7 cellular contexts compared by ENCODE assay signal in the genomic region with DNA sequence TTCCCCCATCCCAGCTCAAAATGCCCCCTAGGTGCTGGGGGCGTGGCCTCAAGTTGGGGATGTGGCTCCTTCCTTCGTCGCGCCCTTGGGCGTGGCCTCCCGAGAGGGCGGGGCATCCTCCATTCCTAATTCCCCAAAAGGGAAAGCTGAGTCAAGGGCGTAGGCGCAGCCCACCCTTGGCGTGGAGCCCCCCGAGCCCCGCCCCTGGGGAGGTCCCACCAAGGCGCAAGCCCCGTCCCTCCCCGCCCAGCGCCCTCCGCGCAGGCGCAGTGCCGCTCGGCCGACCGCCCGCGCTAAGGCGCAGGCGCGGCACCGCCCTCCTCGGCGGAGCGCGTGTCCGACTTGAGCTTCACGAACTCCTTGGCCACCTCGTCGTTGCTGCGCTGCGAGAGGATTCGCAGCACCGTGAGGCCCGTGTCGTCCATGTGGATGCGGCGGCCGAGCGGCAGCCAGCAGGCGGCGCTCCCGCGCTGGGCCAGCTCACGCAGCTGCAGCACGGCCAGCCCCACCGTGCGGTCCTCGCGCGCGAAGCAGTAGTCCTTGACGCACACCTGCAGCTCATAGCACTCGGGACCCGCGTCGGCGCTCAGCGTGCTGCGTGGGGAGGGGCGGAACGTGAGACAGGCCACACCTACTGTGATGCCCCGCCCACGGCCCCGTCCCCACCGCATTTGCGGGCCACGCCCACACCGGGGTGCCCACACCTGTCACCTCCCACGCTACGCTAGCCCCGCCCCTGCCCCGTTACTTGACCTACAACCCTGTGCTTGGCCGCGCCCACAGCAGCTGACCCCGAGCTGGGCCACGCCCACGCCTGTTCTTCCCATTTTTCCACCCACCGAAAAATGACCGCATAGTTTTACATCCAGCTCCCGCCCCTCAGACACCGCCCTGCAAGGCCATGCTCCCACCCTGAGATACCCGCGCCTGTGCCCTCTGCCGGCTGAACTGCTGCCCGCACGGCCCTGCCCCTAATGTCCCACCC. TPM values are rescaled to one million over a fixed set of nuclear protein-coding genes. Genes with fewer than 3 reads are reported as not detected.
A peak's percentile ranks its signal among the peaks of the same experiment; 100 is the strongest.
DNase-seq lines count a peak whose midpoint lies in the region; ATAC-seq and TF ChIP-seq lines count a peak whose summit lies in the region.

No MANE protein-coding gene starts in this region.

- CTCF ChIA-PET in activated CD8-positive, alpha-beta T cell treated with anti-CD3 and anti-CD28 coated beads for 36 hours (lab: Charles Lee), result interaction anchor here (0.7 to 3.7 kb wide), 20 partner anchors 9 to 326 kb away, joined by 3 to 15 read pairs (median 4); partner anchors contain the start of genes CCDC124 and RPL18A

- intact Hi-C loops in activated CD8-positive, alpha-beta T cell treated with anti-CD3 and anti-CD28 coated beads for 36 hours (cut with micrococcal nuclease), result no loop called here

- peak; percentile 75 for TF ChIP-seq CTCF in activated CD8-positive, alpha-beta T cell treated with anti-CD3 and anti-CD28 coated beads for 36 hours (IDR thresholded peaks at IDR 0.05)

- no peaks in the 10 kb centered on the region for H3K9me3 Mint-ChIP-seq in activated CD8-positive, alpha-beta T cell treated with anti-CD3 and anti-CD28 coated beads for 36 hours
- no peaks in the 10 kb centered on the region for H3K9me3 Mint-ChIP-seq in effector memory CD8-positive, alpha-beta T cell

- peaks cover 7% of the 10 kb centered on the region for H3K4me1 Mint-ChIP-seq in activated CD8-positive, alpha-beta T cell treated with anti-CD3 and anti-CD28 coated beads for 36 hours (ENCODE audit: low read depth)
- peaks cover 10 to 13% of the 10 kb centered on the region in 2 donors for H3K4me1 Mint-ChIP-seq in effector memory CD8-positive, alpha-beta T cell (ENCODE audit: low read depth in 2 of 2)

- DNase-seq in NCI-H2196 treated with DMSO at 0.1 percent for 48 hours (lab: John Stamatoyannopoulos, UW; ENCODE audit: unreplicated experiment) (peak; percentile 74), mesenteric fat pad (ENCODE audit: low spot score) (peak; percentile 91)
- DNase-seq in activated CD8-positive, alpha-beta T cell treated with anti-CD3 and anti-CD28 coated beads for 36 hours, result peak; percentile 89
- DNase-seq in effector memory CD8-positive, alpha-beta T cell, result peak; percentile 66 to 73 (median 70)
- peak; percentile 56 to 71 for DNase-seq in stimulated activated CD8-positive, alpha-beta memory T cell treated with anti-CD3 and anti-CD28 coated beads, Interleukin-15, amount 100 ng/mL, for 4 hours (ENCODE audit: low read depth in 2 of 2)

- peaks cover 26% of the 10 kb centered on the region for H3K27me3 Mint-ChIP-seq in activated CD8-positive, alpha-beta T cell treated with anti-CD3 and anti-CD28 coated beads for 36 hours
- H3K27me3 Mint-ChIP-seq in effector memory CD8-positive, alpha-beta T cell, result peaks cover 38 to 49% of the 10 kb centered on the region in 2 donors

- no peak overlapping the region for H3K27ac Mint-ChIP-seq in activated CD8-positive, alpha-beta T cell treated with anti-CD3 and anti-CD28 coated beads for 36 hours
- peak overlapping the region in 1 of 2 donors; percentile 91 for H3K27ac Mint-ChIP-seq in effector memory CD8-positive, alpha-beta T cell

- no peaks in the 10 kb centered on the region for H3K36me3 Mint-ChIP-seq in activated CD8-positive, alpha-beta T cell treated with anti-CD3 and anti-CD28 coated beads for 36 hours (ENCODE audit: low read depth)
- peaks cover 16% of the 10 kb centered on the region for H3K36me3 Mint-ChIP-seq in effector memory CD8-positive, alpha-beta T cell (ENCODE audit: insufficient read depth)

- ATAC-seq in GM18502 (IDR thresholded peaks at IDR 0.05; ENCODE audit: poor library complexity, unreplicated experiment) (peak; percentile 73), HG03039 (IDR thresholded peaks at IDR 0.05; ENCODE audit: unreplicated experiment) (peak; percentile 66)
- peak; percentile 89 for ATAC-seq in activated CD8-positive, alpha-beta T cell treated with anti-CD3 and anti-CD28 coated beads for 36 hours
- ATAC-seq in effector memory CD8-positive, alpha-beta T cell (replicated peaks), result peak; percentile 94

- H3K4me3 Mint-ChIP-seq in activated CD8-positive, alpha-beta T cell treated with anti-CD3 and anti-CD28 coated beads for 36 hours, result peak overlapping the region; percentile 72
- H3K4me3 Mint-ChIP-seq in effector memory CD8-positive, alpha-beta T cell, result peak overlapping the region; percentile 66 to 76

- POLR2A ChIA-PET in activated CD8-positive, alpha-beta T cell treated with anti-CD3 and anti-CD28 coated beads for 36 hours (lab: Charles Lee), result interaction anchor here (0.8 to 2.0 kb wide), 8 partner anchors 10 to 259 kb away, joined by 3 to 6 read pairs (median 3); partner anchors contain the start of genes FCHO1 and JAK3

RNA-seq across cellular contexts. Expression of gene COLGALT1, which starts 50.6 kb away (rescaled TPM):
- 10 to 100 TPM; 62.1 to 64.2 TPM for total RNA-seq in activated CD8-positive, alpha-beta T cell treated with anti-CD3 and anti-CD28 coated beads for 36 hours
- total RNA-seq in mesenteric fat pad, result 117 TPM

Comparison
In these comparisons a context has a peak if more than half of its experiments do, and no peak if none do; other contexts are left out.
1. Peak in every context shown above with its lines: DNase-seq and ATAC-seq.